In the genomic region with DNA sequence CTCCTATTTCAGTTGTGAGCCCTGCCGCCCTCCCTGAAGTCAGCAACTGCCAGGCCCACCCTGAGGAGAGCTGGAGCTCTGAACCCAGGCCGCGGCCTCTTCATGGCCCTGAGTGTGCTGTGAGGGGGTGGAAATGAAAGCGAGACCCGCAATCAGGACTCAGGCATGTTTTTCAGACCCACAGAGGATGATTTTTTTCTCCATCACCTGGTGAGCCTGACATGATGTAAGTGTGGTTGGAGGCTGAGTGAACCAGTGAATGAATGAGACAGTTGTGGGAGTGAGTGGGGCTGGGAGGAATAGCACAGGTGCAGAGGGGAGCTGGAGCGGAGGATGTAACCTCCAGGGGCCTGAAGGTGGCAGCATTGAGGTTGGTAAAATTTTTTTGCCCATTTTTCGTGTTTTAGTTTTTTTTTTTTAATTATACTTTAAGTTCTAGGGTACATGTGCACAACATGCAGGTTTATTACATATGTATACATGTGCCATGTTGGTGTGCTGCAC, we compare ENCODE assay signal across 1 cellular context.
TF ChIP-seq lines count a peak whose summit lies in the region.

No MANE protein-coding gene starts in this region.

TF ChIP-seq in HEK293, 187 proteins besides CTCF, POLR2A, EP300 and RAD21 (continued from another document):
- peak; percentile 74 for TF ChIP-seq PRDM10 (tag by site-specific recombination; IDR thresholded peaks at IDR 0.05)
- TF ChIP-seq ZNF133 (tag by site-specific recombination; IDR thresholded peaks at IDR 0.05), result no peak
- peak; percentile 58; the same call in 1 of the 2 replicates for TF ChIP-seq ZNF2 (tag by site-specific recombination; IDR thresholded peaks at IDR 0.05)
- 0 out of 2 replicates have a peak, but pooled peaks have one; percentile 25 for TF ChIP-seq ZNF366 (tag by site-specific recombination; conservative IDR thresholded peaks at IDR 0.05)
- peak; percentile 48 for TF ChIP-seq ZFHX2 (tag by site-specific recombination; conservative IDR thresholded peaks at IDR 0.05)
